ENCODE assay signal across 13 cellular contexts in the genomic region with DNA sequence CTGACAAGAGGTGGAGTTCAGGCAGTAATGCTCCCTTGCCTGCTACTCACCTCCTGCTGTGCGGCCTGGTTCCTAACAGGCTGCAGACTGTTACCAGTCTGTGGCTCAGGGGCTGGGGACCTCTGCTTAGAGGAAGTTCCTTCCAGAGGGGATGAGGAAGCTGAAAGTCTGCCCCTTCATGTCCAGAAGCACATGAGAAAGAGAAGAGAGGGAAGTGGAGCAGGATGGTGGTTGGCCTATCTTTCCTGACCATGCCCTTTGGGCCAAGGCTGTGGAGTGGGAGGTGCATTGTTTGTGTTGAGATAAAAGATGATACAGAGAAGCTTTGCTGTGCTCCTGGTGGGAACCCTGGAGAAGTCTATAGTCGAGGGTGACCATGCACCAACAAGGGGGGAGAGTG.
"Had no signal": no experiment of that assay in that cellular context is flagged by ENCODE, and none has a peak within 500 bp of the region (broad histone marks: within the 10 kb centered on the region; RNA-seq: fewer than 3 reads in every experiment).

No MANE protein-coding gene starts in this region.

- H3K27ac ChIP-seq: adrenal gland, coronary artery, heart right ventricle, left ventricle myocardium inferior, sigmoid colon, upper lobe of left lung had no signal

- DNase-seq: activated CD4-positive, alpha-beta T cell treated with anti-CD3 and anti-CD28 coated beads, Interleukin-2, amount 50 U/mL, for 48 hours; activated CD4-positive, CD25-positive, alpha-beta regulatory T cell treated with anti-CD3 and anti-CD28 coated beads, Interleukin-2, amount 50 U/mL, for 72 hours; activated naive CD4-positive, alpha-beta T cell treated with anti-CD3 and anti-CD28 coated beads for 36 hours; adrenal gland; central memory CD4-positive, alpha-beta T cell; effector CD4-positive, alpha-beta T cell; heart right ventricle; left ventricle myocardium inferior; sigmoid colon; stimulated activated CD4-positive, alpha-beta T cell treated with anti-CD3 and anti-CD28 coated beads, Interleukin-12 subunit alpha, Interleukin-12 subunit beta, amount 100 ng/mL, for 4 hours; upper lobe of left lung had no signal

- H3K36me3 ChIP-seq: adrenal gland, heart right ventricle, left ventricle myocardium inferior, sigmoid colon, upper lobe of left lung had no signal

- H3K27me3 ChIP-seq: adrenal gland, heart right ventricle, sigmoid colon, upper lobe of left lung had no signal

- ATAC-seq: heart right ventricle; natural killer cell treated with Interleukin-12 subunit alpha and Interleukin-12 subunit beta and Interleukin-15 and Interleukin-18, amount 100 ng/mL, for 72 hours had no signal

- H3K4me3 ChIP-seq: adrenal gland, coronary artery, heart right ventricle, left ventricle myocardium inferior, sigmoid colon, upper lobe of left lung had no signal

- H3K9me3 ChIP-seq: adrenal gland, sigmoid colon had no signal
